ENCODE assay signal across 8 cellular contexts in genomic region chr10:125982256-125982948, GRCh38.
A peak's percentile ranks its signal among the peaks of the same experiment; 100 is the strongest.
DNase-seq lines count a peak whose midpoint lies in the region; ATAC-seq, FAIRE-seq and TF ChIP-seq lines count a peak whose summit lies in the region.
"Had no signal": no experiment of that assay in that cellular context is flagged by ENCODE, and none has a peak within 500 bp of the region (broad histone marks: within the 10 kb centered on the region; RNA-seq: fewer than 3 reads in every experiment).

No MANE protein-coding gene starts in this region.

- peaks cover 25% of the 10 kb centered on the region for H3K4me1 Mint-ChIP-seq in stimulated activated memory B cell treated with anti-CD40 and anti-IgM and Interleukin-4, amounts not matched to agents 10 μg/mL and 1 μg/mL and 100 μg/mL, for 72 hours

- H3K9me2 ChIP-seq in OCI-LY1 (ENCODE audit: low read depth, low read length) = no peaks in the 10 kb centered on the region

- no peaks in the 10 kb centered on the region for H3K9me3 ChIP-seq in OCI-LY1 (ENCODE audit: low read length)

- H3K9me3 Mint-ChIP-seq in stimulated activated memory B cell treated with anti-CD40 and anti-IgM and Interleukin-4, amounts not matched to agents 10 μg/mL and 1 μg/mL and 100 μg/mL, for 72 hours = no peaks in the 10 kb centered on the region
- H3K9me3 Mint-ChIP-seq: activated naive CD4-positive, alpha-beta T cell treated with anti-CD3 and anti-CD28 coated beads, Interleukin-2, amount 50 U/mL, for 72 hours had no signal

- DNase-seq in ELR (ENCODE audit: low read depth) = peak; percentile 78
- peak; percentile 67 for DNase-seq in bronchial epithelial cell (ENCODE audit: low read depth)
- peak; percentile 57 for DNase-seq in iris pigment epithelial cell (ENCODE audit: low read depth)

- H3K27me3 ChIP-seq in OCI-LY1 (ENCODE audit: insufficient read depth, low read length) (no peaks in the 10 kb centered on the region), bronchial epithelial cell (ENCODE audit: control insufficient read depth, insufficient read depth, low read length) (no peaks in the 10 kb centered on the region)

- no peaks in the 10 kb centered on the region for H3K79me2 ChIP-seq in OCI-LY1 (ENCODE audit: insufficient read depth, low read length)

- no peak overlapping the region for H3K27ac ChIP-seq in OCI-LY1 (ENCODE audit: low read depth, low read length, poor library complexity, severe bottlenecking)

- H3K4me3 ChIP-seq in OCI-LY1 (ENCODE audit: low read depth, low read length, poor library complexity, severe bottlenecking) (no peak overlapping the region), bronchial epithelial cell (ENCODE audit: low read depth, low read length) (no peak overlapping the region)

- H3K27ac Mint-ChIP-seq in stimulated activated memory B cell treated with anti-CD40 and anti-IgM and Interleukin-4, amounts not matched to agents 10 μg/mL and 1 μg/mL and 100 μg/mL, for 72 hours = peak overlapping the region; percentile 10
- H3K27ac Mint-ChIP-seq: activated naive CD4-positive, alpha-beta T cell treated with anti-CD3 and anti-CD28 coated beads, Interleukin-2, amount 50 U/mL, for 72 hours had no signal

- H2AFZ ChIP-seq in OCI-LY1 (ENCODE audit: low read length) = no peak overlapping the region

- ATAC-seq in GM19452 (IDR thresholded peaks at IDR 0.05; ENCODE audit: unreplicated experiment) = peak; percentile 84
- ATAC-seq in HG03460 (IDR thresholded peaks at IDR 0.05; ENCODE audit: unreplicated experiment) = peak; percentile 69
- ATAC-seq in stimulated activated memory B cell treated with anti-CD40 and anti-IgM and Interleukin-4, amounts not matched to agents 10 μg/mL and 1 μg/mL and 100 μg/mL, for 72 hours = peak; percentile 77

- no peak overlapping the region for H3K9ac ChIP-seq in OCI-LY1 (ENCODE audit: low read length)

- peaks cover 27% of the 10 kb centered on the region for H3K27me3 Mint-ChIP-seq in stimulated activated memory B cell treated with anti-CD40 and anti-IgM and Interleukin-4, amounts not matched to agents 10 μg/mL and 1 μg/mL and 100 μg/mL, for 72 hours

- no peak overlapping the region for H3K4me3 Mint-ChIP-seq in stimulated activated memory B cell treated with anti-CD40 and anti-IgM and Interleukin-4, amounts not matched to agents 10 μg/mL and 1 μg/mL and 100 μg/mL, for 72 hours

- no peak overlapping the region for H3K4me2 ChIP-seq in OCI-LY1 (ENCODE audit: low read length)

- peak; percentile 68 for TF ChIP-seq CTCF in OCI-LY1 (IDR thresholded peaks at IDR 0.05; ENCODE audit: low read length)
- TF ChIP-seq CTCF in bronchial epithelial cell (IDR thresholded peaks at IDR 0.05; ENCODE audit: insufficient read depth, low read length, severe bottlenecking) = peak; percentile 56

- no peaks in the 10 kb centered on the region for H3F3A ChIP-seq in OCI-LY1 (ENCODE audit: insufficient read depth, low read length)

- no peaks in the 10 kb centered on the region for H3K36me3 ChIP-seq in OCI-LY1 (ENCODE audit: insufficient read depth, low read length)
- no peaks in the 10 kb centered on the region for H3K36me3 ChIP-seq in bronchial epithelial cell (ENCODE audit: control insufficient read depth, insufficient read depth, low read length)

- FAIRE-seq in bronchial epithelial cell (lab: Jason Lieb, UNC) = no peak

- no peaks in the 10 kb centered on the region for H3K4me1 ChIP-seq in OCI-LY1 (ENCODE audit: insufficient read depth, low read length, severe bottlenecking)

- H3K36me3 Mint-ChIP-seq in stimulated activated memory B cell treated with anti-CD40 and anti-IgM and Interleukin-4, amounts not matched to agents 10 μg/mL and 1 μg/mL and 100 μg/mL, for 72 hours = no peaks in the 10 kb centered on the region
- H3K36me3 Mint-ChIP-seq: activated naive CD4-positive, alpha-beta T cell treated with anti-CD3 and anti-CD28 coated beads, Interleukin-2, amount 50 U/mL, for 72 hours had no signal

- no peaks in the 10 kb centered on the region for H4K20me1 ChIP-seq in OCI-LY1 (ENCODE audit: insufficient read depth, low read length)
